In the genomic region with DNA sequence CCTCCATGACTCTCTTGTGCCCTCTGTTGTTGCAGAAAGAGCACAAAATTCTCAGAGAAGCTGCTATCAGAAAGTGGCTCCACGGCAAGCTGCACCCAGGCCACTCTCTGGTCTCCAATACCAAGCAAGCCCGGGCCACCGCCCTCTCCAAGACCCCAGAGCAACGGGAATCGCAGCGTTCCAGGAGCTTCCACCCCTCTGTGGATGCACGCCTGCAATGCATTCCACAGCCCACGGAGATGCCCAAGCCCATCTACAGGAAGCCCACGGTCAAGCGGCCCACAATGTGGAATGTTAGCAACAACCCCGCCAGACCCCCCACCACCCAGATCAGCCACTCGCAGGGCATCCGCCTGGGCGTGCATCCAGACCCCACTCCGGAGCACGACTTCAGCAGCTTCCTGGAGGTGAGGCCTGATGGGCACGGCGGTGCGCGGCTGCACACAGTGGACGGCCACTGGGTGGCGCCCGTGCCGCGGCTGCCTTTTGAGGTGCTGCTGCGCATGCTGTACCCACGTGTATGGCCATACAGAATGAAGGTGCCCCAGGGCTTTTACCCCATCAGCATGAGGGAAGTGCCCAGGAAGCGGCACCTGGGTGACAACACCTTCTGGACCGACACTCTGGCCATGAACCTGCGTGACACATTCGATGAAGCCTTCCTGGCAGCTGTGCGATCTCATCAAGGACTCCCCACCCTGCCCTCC, we compare ENCODE assay signal across 9 cellular contexts. TPM values are rescaled to one million over a fixed set of nuclear protein-coding genes. Genes with fewer than 3 reads are reported as not detected.
DNase-seq lines count a peak whose midpoint lies in the region; ATAC-seq and TF ChIP-seq lines count a peak whose summit lies in the region.
"Had no signal": no experiment of that assay in that cellular context is flagged by ENCODE, and none has a peak within 500 bp of the region (broad histone marks: within the 10 kb centered on the region; RNA-seq: fewer than 3 reads in every experiment).

No MANE protein-coding gene starts in this region.

- H3K4me1 ChIP-seq in GM23338 (ENCODE audit: insufficient read depth) (no peaks in the 10 kb centered on the region), fibroblast of lung (ENCODE audit: control insufficient read depth, extremely low read depth, insufficient read depth, low read length) (no peaks in the 10 kb centered on the region), parathyroid adenoma (no peaks in the 10 kb centered on the region), upper lobe of right lung (no peaks in the 10 kb centered on the region)

- no peaks in the 10 kb centered on the region for H3K79me2 ChIP-seq in GM23338 (replicated peaks; ENCODE audit: insufficient read depth)
- no peaks in the 10 kb centered on the region for H3K79me2 ChIP-seq in fibroblast of lung (ENCODE audit: control insufficient read depth, insufficient read depth, low read length)
- no peaks in the 10 kb centered on the region for H3K79me2 ChIP-seq in parathyroid adenoma

- intact Hi-C loops in upper lobe of right lung (cut with DNase I): no loop called here

- H3K9ac ChIP-seq in fibroblast of lung (ENCODE audit: insufficient read depth, low read length) (no peak overlapping the region), parathyroid adenoma (no peak overlapping the region)

- peak; percentile 89 for DNase-seq in GM10266 (ENCODE audit: extremely low spot score)
- DNase-seq in GM23338 (ENCODE audit: low spot score): peak; percentile 82
- DNase-seq in NB4 (ENCODE audit: low read depth): peak; percentile 50
- DNase-seq in activated T-cell treated with anti-CD3 and anti-CD28 coated beads for 1 hour (ENCODE audit: low read depth): peak; percentile 77
- DNase-seq in fibroblast of lung (ENCODE audit: low read depth in 2 of 2): peak; percentile 28 to 42
- DNase-seq in upper lobe of right lung: peak; percentile 84
- DNase-seq in SK-N-DZ (ENCODE audit: low spot score): no peak

- H3K9me3 ChIP-seq in fibroblast of lung (ENCODE audit: control insufficient read depth, insufficient read depth, low read depth, low read length) (no peaks in the 10 kb centered on the region), parathyroid adenoma (ENCODE audit: control insufficient read depth, low read length) (no peaks in the 10 kb centered on the region), upper lobe of right lung (no peaks in the 10 kb centered on the region)

- H2AFZ ChIP-seq in GM23338: no peak overlapping the region
- H2AFZ ChIP-seq in fibroblast of lung (ENCODE audit: low read length): no peak overlapping the region
- H2AFZ ChIP-seq in parathyroid adenoma: no peak overlapping the region

- peaks cover 13% of the 10 kb centered on the region for H4K20me1 ChIP-seq in GM23338 (replicated peaks; ENCODE audit: insufficient read depth)
- H4K20me1 ChIP-seq in fibroblast of lung (ENCODE audit: control insufficient read depth, extremely low read depth, insufficient read depth, low read length): no peaks in the 10 kb centered on the region

- H3K27me3 Mint-ChIP-seq in GM23338 (ENCODE audit: insufficient read depth, low read depth, poor library complexity): peaks cover 14% of the 10 kb centered on the region
- H3K27me3 Mint-ChIP-seq: activated naive CD8-positive, alpha-beta T cell had no signal

- H3K36me3 ChIP-seq in GM23338 (ENCODE audit: insufficient read depth) (no peaks in the 10 kb centered on the region), fibroblast of lung (ENCODE audit: control insufficient read depth, insufficient read depth, low read length) (peaks cover 8% of the 10 kb centered on the region), parathyroid adenoma (ENCODE audit: control insufficient read depth, insufficient read depth, low read length) (no peaks in the 10 kb centered on the region), upper lobe of right lung (peaks cover 40% of the 10 kb centered on the region)

- peaks cover 5% of the 10 kb centered on the region for H3K4me1 Mint-ChIP-seq in GM23338

- no peak for TF ChIP-seq POLR2A in NB4 (IDR thresholded peaks at IDR 0.05; ENCODE audit: extremely low read depth, insufficient read length)

- H3K36me3 Mint-ChIP-seq in GM23338 (ENCODE audit: low read depth): peaks cover 22% of the 10 kb centered on the region

- H3K4me2 ChIP-seq in GM23338: peak overlapping the region; percentile 70; the same call in 1 of the 2 replicates
- no peak overlapping the region for H3K4me2 ChIP-seq in fibroblast of lung (ENCODE audit: extremely low read depth, insufficient read depth, low read length)
- no peak overlapping the region for H3K4me2 ChIP-seq in parathyroid adenoma (ENCODE audit: low read length)

- peaks cover 6% of the 10 kb centered on the region for H3K27me3 ChIP-seq in GM23338 (ENCODE audit: insufficient read depth)
- H3K27me3 ChIP-seq in fibroblast of lung (ENCODE audit: control insufficient read depth, insufficient read depth, low read length): no peaks in the 10 kb centered on the region
- H3K27me3 ChIP-seq in parathyroid adenoma (ENCODE audit: control insufficient read depth, insufficient read depth, low read length): no peaks in the 10 kb centered on the region
- H3K27me3 ChIP-seq in upper lobe of right lung: no peaks in the 10 kb centered on the region

- H3K4me3 ChIP-seq in GM23338 (peak overlapping the region; percentile 39; the same call in 1 of the 2 replicates), NB4 (ENCODE audit: low read depth, low read length) (no peak overlapping the region), fibroblast of lung (replicated peaks in 1 of 4; ENCODE audit: control extremely low read depth in 1 of 4, insufficient read depth in 1 of 4, low read depth in 3 of 4, low read length in 4 of 4) (no peak overlapping the region), parathyroid adenoma (ENCODE audit: low read depth, low read length) (no peak overlapping the region), upper lobe of right lung (no peak overlapping the region)

- H3K9me2 ChIP-seq in GM23338 (ENCODE audit: insufficient read depth): no peaks in the 10 kb centered on the region

- no peaks in the 10 kb centered on the region for H3F3A ChIP-seq in GM23338 (replicated peaks; ENCODE audit: low read depth)

- ATAC-seq in GM23338 (peak; percentile 99), upper lobe of right lung (peak; percentile 94)

- H3K27ac ChIP-seq in GM23338 (ENCODE audit: low read depth) (no peak overlapping the region), fibroblast of lung (ENCODE audit: insufficient read depth, low read length) (no peak overlapping the region), parathyroid adenoma (no peak overlapping the region), upper lobe of right lung (no peak overlapping the region)

- no peak overlapping the region for H3K27ac Mint-ChIP-seq in GM23338

- TF ChIP-seq CTCF in GM10266 (IDR thresholded peaks at IDR 0.05; ENCODE audit: control insufficient read depth, insufficient read depth, low read depth, missing control alignments): peak; percentile 97
- TF ChIP-seq CTCF in GM23338 (conservative IDR thresholded peaks at IDR 0.05; ENCODE audit: low read depth in 2 of 2): peak; percentile 81 to 94
- peak; percentile 48 for TF ChIP-seq CTCF in NB4 (IDR thresholded peaks at IDR 0.05; ENCODE audit: low read depth, low read length)
- peak; percentile 41 to 71 for TF ChIP-seq CTCF in fibroblast of lung (conservative IDR thresholded peaks at IDR 0.05 in 1 of 2, IDR thresholded peaks at IDR 0.05 in 1 of 2; ENCODE audit: low read depth in 1 of 2, low read length in 2 of 2)
- TF ChIP-seq CTCF in parathyroid adenoma (IDR thresholded peaks at IDR 0.05): peak; percentile 48
- TF ChIP-seq CTCF in upper lobe of right lung (IDR thresholded peaks at IDR 0.05): peak; percentile 81

- H3K4me3 Mint-ChIP-seq in GM23338: peak overlapping the region; percentile 32; the same call in 1 of the 3 replicates
- H3K4me3 Mint-ChIP-seq: activated naive CD8-positive, alpha-beta T cell had no signal

- H3K9me3 Mint-ChIP-seq in GM23338: no peaks in the 10 kb centered on the region; the same call in 2 of the 3 replicates

TF ChIP-seq in GM23338, 12 proteins besides CTCF, POLR2A, EP300 and RAD21:
- TF ChIP-seq CREB1 (CRISPR knock-in tag; IDR thresholded peaks at IDR 0.05; ENCODE audit: low read depth): peak; percentile 45; the same call in 1 of the 2 replicates
- TF ChIP-seq POLR2AphosphoS5 (IDR thresholded peaks at IDR 0.05; ENCODE audit: low read depth): no peak

RNA-seq across cellular contexts. Expression of gene ANKRD53, which starts 6.3 kb away (rescaled TPM):
- 0.73 and 1.3 TPM in 2 replicates for total RNA-seq in GM23338 (2014; rRNA removed; shearing (Covaris generic))
- polyA plus RNA-seq in GM23338 (2016; fragmentation: Nextera tagmentation; extraction: Ambion mirVana) (0.32 and 0.59 TPM in 2 replicates), fibroblast of lung (0.58 and 2.0 TPM in 2 replicates)
- total RNA-seq in fibroblast of lung (0.26 and 1.3 TPM in 2 replicates), upper lobe of right lung (0.38 TPM)
- 1.4 and 3.0 TPM in 2 replicates for polyA plus RNA-seq in fibroblast of lung (2012)
- 0.55 and 10.7 TPM in 2 replicates for polyA minus RNA-seq in fibroblast of lung (ENCODE audit: low replicate concordance)
- polyA plus RNA-seq in SK-N-DZ (2014; cell fraction: cytosol; rRNA removed): 0.15 TPM in 1 of 2 replicates, not detected in the other
- 0.14 and 0.18 TPM in 2 replicates for polyA plus RNA-seq in SK-N-DZ (2014; cell fraction: nucleus; rRNA removed)

RNA-seq across cellular contexts. Expression of gene TEX261, which starts 9.9 kb away (rescaled TPM):
- total RNA-seq in GM23338 (2014; rRNA removed; shearing (Covaris generic)): 17.5 and 22.8 TPM in 2 replicates
- polyA plus RNA-seq in GM23338 (2016; fragmentation: Nextera tagmentation; extraction: Ambion mirVana): 5.7 and 6.0 TPM in 2 replicates
- 20.5 and 33.0 TPM in 2 replicates for total RNA-seq in fibroblast of lung
- 72.6 and 96.1 TPM in 2 replicates for polyA plus RNA-seq in fibroblast of lung
- 54.4 and 69.7 TPM in 2 replicates for polyA plus RNA-seq in fibroblast of lung (2012)
- 216 TPM in 2 replicates for polyA minus RNA-seq in fibroblast of lung (ENCODE audit: low replicate concordance)
- total RNA-seq in upper lobe of right lung: 63.1 TPM
- 43.3 and 47.7 TPM in 2 replicates for polyA plus RNA-seq in SK-N-DZ (2014; cell fraction: cytosol; rRNA removed)
- 41.8 and 78.2 TPM in 2 replicates for polyA plus RNA-seq in SK-N-DZ (2014; cell fraction: nucleus; rRNA removed)

RNA-seq across cellular contexts. Expression of gene ATP6V1B1, which starts 49.0 kb away (rescaled TPM):
- total RNA-seq in GM23338 (2014; rRNA removed; shearing (Covaris generic)): not detected in 2 replicates
- polyA plus RNA-seq in GM23338 (2016; fragmentation: Nextera tagmentation; extraction: Ambion mirVana) (not detected in 2 replicates), fibroblast of lung (0.85 and 1.0 TPM in 2 replicates)
- total RNA-seq in fibroblast of lung (0.77 and 2.1 TPM in 2 replicates), upper lobe of right lung (2.1 TPM)
- polyA plus RNA-seq in fibroblast of lung (2012): 0.44 and 0.55 TPM in 2 replicates
- 4.4 TPM in 1 of 2 replicates, not detected in the other for polyA minus RNA-seq in fibroblast of lung (ENCODE audit: low replicate concordance)
- 1.7 and 1.8 TPM in 2 replicates for polyA plus RNA-seq in SK-N-DZ (2014; cell fraction: cytosol; rRNA removed)
- polyA plus RNA-seq in SK-N-DZ (2014; cell fraction: nucleus; rRNA removed): 18.6 and 32.4 TPM in 2 replicates
